ENCODE assay signal across 12 cellular contexts in the genomic region with DNA sequence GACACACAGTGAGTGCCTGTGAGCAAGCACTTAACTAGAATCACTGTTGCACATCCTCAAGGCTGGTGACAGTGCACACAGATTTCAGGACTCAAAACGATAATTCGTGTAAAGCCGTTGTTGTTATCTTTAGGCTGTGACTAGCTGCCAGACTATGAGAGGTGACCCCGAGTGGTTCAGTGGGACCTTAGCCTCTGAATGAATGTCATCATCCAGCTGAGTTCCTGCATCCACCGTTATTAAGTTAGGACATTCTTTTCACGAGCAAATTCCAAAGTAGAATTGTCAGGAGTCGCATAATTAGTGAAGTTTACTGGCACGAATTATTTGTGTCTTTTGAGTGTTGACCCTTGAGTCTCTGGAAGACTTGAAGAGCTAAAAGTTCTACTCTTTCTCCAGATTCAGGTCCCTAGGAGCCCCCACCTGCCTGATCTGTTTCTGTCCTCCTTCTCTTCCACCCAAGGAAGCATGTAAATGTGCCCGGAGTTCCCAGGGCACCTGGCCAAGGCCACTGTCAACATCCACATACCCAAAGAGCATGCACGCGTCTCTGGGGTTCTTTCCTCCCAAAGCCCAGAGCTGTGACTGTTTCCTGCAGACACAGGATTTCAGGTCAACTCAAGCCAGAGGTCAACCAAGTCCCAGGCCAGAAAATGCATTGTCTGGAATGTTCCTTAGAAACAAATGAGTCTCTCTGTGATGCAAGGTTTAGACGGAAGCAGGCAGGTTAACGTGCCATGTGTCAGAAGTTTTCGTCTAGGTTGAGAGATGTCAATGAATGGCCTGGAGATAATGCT.
DNase-seq lines count a peak whose midpoint lies in the region; ATAC-seq and TF ChIP-seq lines count a peak whose summit lies in the region.
"Had no signal": no experiment of that assay in that cellular context is flagged by ENCODE, and none has a peak within 500 bp of the region (broad histone marks: within the 10 kb centered on the region; RNA-seq: fewer than 3 reads in every experiment).

No MANE protein-coding gene starts in this region.

- H4K8ac ChIP-seq in mesenchymal stem cell (ENCODE audit: low read length): no peak overlapping the region

- H3K9ac ChIP-seq in adipocyte (ENCODE audit: low read length) (peak overlapping the region; percentile 23), mesenchymal stem cell (ENCODE audit: low read length) (no peak overlapping the region)

- H3K27me3 ChIP-seq in adipocyte (replicated peaks; ENCODE audit: control insufficient read depth, insufficient read depth, low read length): no peaks in the 10 kb centered on the region
- H3K27me3 ChIP-seq in esophagus squamous epithelium: no peaks in the 10 kb centered on the region
- H3K27me3 ChIP-seq in mesenchymal stem cell (ENCODE audit: control insufficient read depth in 1 of 2, insufficient read depth in 1 of 2, low read length in 2 of 2): no peaks in the 10 kb centered on the region
- H3K27me3 ChIP-seq in thyroid gland: no peaks in the 10 kb centered on the region
- H3K27me3 ChIP-seq: SJSA1 had no signal

- peaks cover 59% of the 10 kb centered on the region for H3K4me1 ChIP-seq in adipocyte (ENCODE audit: control insufficient read depth, insufficient read depth, low read length)
- H3K4me1 ChIP-seq in esophagus squamous epithelium: peaks cover 17 to 73% (median 34%) of the 10 kb centered on the region in 3 donors
- peaks cover 9% of the 10 kb centered on the region for H3K4me1 ChIP-seq in mesenchymal stem cell (ENCODE audit: control insufficient read depth, insufficient read depth, low read depth, low read length)
- H3K4me1 ChIP-seq in thyroid gland: peaks cover 63 to 79% of the 10 kb centered on the region in 2 donors

- H2AK5ac ChIP-seq in mesenchymal stem cell (ENCODE audit: low read length, severe bottlenecking): peak overlapping the region; percentile 45

- no peak overlapping the region for H2BK5ac ChIP-seq in mesenchymal stem cell (ENCODE audit: low read depth, low read length, poor library complexity, severe bottlenecking)

- H3K36me3 ChIP-seq in adipocyte (ENCODE audit: control insufficient read depth, insufficient read depth, low read length, severe bottlenecking): no peaks in the 10 kb centered on the region
- no peaks in the 10 kb centered on the region for H3K36me3 ChIP-seq in esophagus squamous epithelium
- no peaks in the 10 kb centered on the region for H3K36me3 ChIP-seq in mesenchymal stem cell (ENCODE audit: control insufficient read depth in 1 of 2, insufficient read depth in 2 of 2, low read depth in 1 of 2, low read length in 2 of 2)
- no peaks in the 10 kb centered on the region for H3K36me3 ChIP-seq in thyroid gland
- H3K36me3 ChIP-seq: SJSA1 had no signal

- H3K18ac ChIP-seq in mesenchymal stem cell (ENCODE audit: low read depth in 1 of 2, low read length in 2 of 2): peak overlapping the region; percentile 58 to 66

- H3K4me2 ChIP-seq in mesenchymal stem cell (ENCODE audit: low read length, poor library complexity, severe bottlenecking): no peak overlapping the region

- peak overlapping the region; percentile 8 for H4K91ac ChIP-seq in mesenchymal stem cell (ENCODE audit: low read length)

- H3K4me3 ChIP-seq in adipocyte (ENCODE audit: low read length) (no peak overlapping the region), esophagus squamous epithelium (no peak overlapping the region), mesenchymal stem cell (ENCODE audit: insufficient read depth in 1 of 2, low read depth in 1 of 2, low read length in 2 of 2) (no peak overlapping the region), thyroid gland (replicated peaks in 1 of 3) (no peak overlapping the region)
- H3K4me3 ChIP-seq: SJSA1 had no signal

- H3K79me1 ChIP-seq in mesenchymal stem cell (replicated peaks; ENCODE audit: low read length, poor library complexity, severe bottlenecking): no peaks in the 10 kb centered on the region

- no peak overlapping the region for H3K14ac ChIP-seq in mesenchymal stem cell (ENCODE audit: low read length in 2 of 2)

- WGBS in esophagus squamous epithelium, 2 donors: 58 to 66% methylated on average over 14 of the region's 14 CpGs
- 38% methylated on average over 11 of the region's 14 CpGs for WGBS in mesenchymal stem cell
- 16 to 23% methylated on average over 14 of the region's 14 CpGs for WGBS in thyroid gland, 2 donors

- no peak overlapping the region for H2BK120ac ChIP-seq in mesenchymal stem cell (ENCODE audit: low read depth, low read length)

- H3K27ac ChIP-seq in esophagus squamous epithelium: peak overlapping the region in 3 of 4 donors; percentile 73 to 88 (median 83)
- no peak overlapping the region for H3K27ac ChIP-seq in mesenchymal stem cell (ENCODE audit: low read length, poor library complexity, severe bottlenecking)
- peak overlapping the region; percentile 75 to 91 (median 87) for H3K27ac ChIP-seq in thyroid gland
- H3K27ac ChIP-seq: SJSA1 had no signal

- no peak for ATAC-seq in stimulated activated naive CD8-positive, alpha-beta T cell treated with anti-CD3 and anti-CD28 coated beads, Interleukin-15, Interleukin-2, amounts not matched to agents 100 U/mL and 50 U/mL, for 24 hours
- ATAC-seq: activated T-cell treated with anti-CD3 and anti-CD28 coated beads, Interleukin-2, amount 50 U/mL, for 4 hours; WTC11 had no signal

- no peak overlapping the region for H2BK15ac ChIP-seq in mesenchymal stem cell (ENCODE audit: low read depth, poor library complexity, severe bottlenecking)

- H2BK12ac ChIP-seq in mesenchymal stem cell (ENCODE audit: low read length in 2 of 2): peak overlapping the region; percentile 44 to 66

- no peak overlapping the region for H3K23ac ChIP-seq in mesenchymal stem cell (ENCODE audit: low read length in 2 of 2)

- TF ChIP-seq POLR2A in esophagus squamous epithelium (IDR thresholded peaks at IDR 0.05): no peak
- TF ChIP-seq POLR2A in thyroid gland (IDR thresholded peaks at IDR 0.05): no peak

- peak overlapping the region in 1 of 2 experiments; percentile 54 for H3K4ac ChIP-seq in mesenchymal stem cell (ENCODE audit: low read depth in 1 of 2, low read length in 2 of 2)

- no peak overlapping the region for H2AFZ ChIP-seq in mesenchymal stem cell (ENCODE audit: low read depth, low read length)

- DNase-seq in adipocyte (ENCODE audit: low read depth) (peak; percentile 56), esophagus squamous epithelium (lab: John Stamatoyannopoulos, UW) (no peak), mesenchymal stem cell (peak; percentile 79), thyroid gland (peak; percentile 96 to 98), iPS-NIHi11 (ENCODE audit: low spot score) (no peak), NCI-H2107 treated with DMSO at 0.1 percent for 48 hours (lab: John Stamatoyannopoulos, UW; ENCODE audit: unreplicated experiment) (no peak), NCI-H1048 (lab: John Stamatoyannopoulos, UW) (no peak)
- no peak for DNase-seq in stimulated activated naive CD8-positive, alpha-beta T cell treated with anti-CD3 and anti-CD28 coated beads, Interleukin-15, Interleukin-2, amounts not matched to agents 100 U/mL and 50 U/mL, for 24 hours
- DNase-seq: activated T-cell treated with anti-CD3 and anti-CD28 coated beads, Interleukin-2, amount 50 U/mL, for 4 hours; NCI-H146 had no signal

- H3K9me3 ChIP-seq in adipocyte (ENCODE audit: control insufficient read depth, low read length) (no peaks in the 10 kb centered on the region), esophagus squamous epithelium (no peaks in the 10 kb centered on the region), mesenchymal stem cell (ENCODE audit: control insufficient read depth, low read length) (no peaks in the 10 kb centered on the region), thyroid gland (no peaks in the 10 kb centered on the region)
- H3K9me3 ChIP-seq: SJSA1 had no signal

- TF ChIP-seq CTCF in esophagus squamous epithelium (IDR thresholded peaks at IDR 0.05) (no peak), thyroid gland (IDR thresholded peaks at IDR 0.05) (no peak)

- intact Hi-C loops in esophagus squamous epithelium (cut with DNase I) (no loop called here), thyroid gland (cut with DNase I) (loop anchor here (5.0 to 10.0 kb wide), 2 partner anchors 207 to 314 kb away; no protein-coding TSS in a partner anchor)

Comparison
In these comparisons a context has a peak if more than half of its experiments do, and no peak if none do; other contexts are left out.
1. DNase-seq: peak in adipocyte (single experiment), mesenchymal stem cell (single experiment) and thyroid gland (2 of 2); none in esophagus squamous epithelium (single experiment), iPS-NIHi11 (single experiment), NCI-H2107 treated with DMSO at 0.1 percent for 48 hours (single experiment), NCI-H1048 (single experiment) and stimulated activated naive CD8-positive, alpha-beta T cell treated with anti-CD3 and anti-CD28 coated beads, Interleukin-15, Interleukin-2, amounts not matched to agents 100 U/mL and 50 U/mL, for 24 hours (single experiment).